ENCODE assay signal across 23 cellular contexts in genomic region chr16:4091638-4092037, GRCh38.
DNase-seq lines count a peak whose midpoint lies in the region; TF ChIP-seq lines count a peak whose summit lies in the region.
"Had no signal": no experiment of that assay in that cellular context is flagged by ENCODE, and none has a peak within 500 bp of the region (broad histone marks: within the 10 kb centered on the region; RNA-seq: fewer than 3 reads in every experiment).

No MANE protein-coding gene starts in this region.

- no peak overlapping the region for H3K4me3 ChIP-seq in coronary artery
- H3K4me3 ChIP-seq: dorsolateral prefrontal cortex, Peyer's patch had no signal

- DNase-seq in NCI-H1436 (lab: John Stamatoyannopoulos, UW): peak; percentile 53
- DNase-seq in NCI-H1436 treated with DMSO at 0.1 percent for 48 hours (lab: John Stamatoyannopoulos, UW): no peak
- DNase-seq in NCI-H187 (lab: John Stamatoyannopoulos, UW): peak; percentile 41 to 52
- peak; percentile 45 for DNase-seq in coronary artery (ENCODE audit: low spot score)
- DNase-seq in putamen (ENCODE audit: low spot score): peak; percentile 62
- no peak for DNase-seq in OCI-M1 (lab: John Stamatoyannopoulos, UW)
- no peak for DNase-seq in NCI-H446 treated with DMSO at 0.1 percent for 48 hours (lab: John Stamatoyannopoulos, UW)
- DNase-seq in NCI-H69 (lab: John Stamatoyannopoulos, UW): no peak
- DNase-seq: 8988T; activated CD8-positive, alpha-beta T cell treated with anti-CD3 and anti-CD28 coated beads, Interleukin-2, amount 10 ng/mL, durations not matched to agents 7 days and 5 days; activated naive CD8-positive, alpha-beta T cell treated with anti-CD3 and anti-CD28 coated beads, Interleukin-2, amount 50 U/mL, for 24 hours; BE2C; Calu3; dorsolateral prefrontal cortex; erythroblast; HCEC 1CT; KG1; naive thymus-derived CD4-positive, alpha-beta T cell; NCI-H1105 treated with DMSO at 0.1 percent for 48 hours; NCI-H774; Peyer's patch; posterior cingulate gyrus; stimulated activated CD4-positive, alpha-beta T cell treated with anti-CD3 and anti-CD28 coated beads, Interleukin-12 subunit alpha, Interleukin-12 subunit beta, amount 100 ng/mL, for 4 hours had no signal

- H3K27ac ChIP-seq in coronary artery: no peak overlapping the region
- H3K27ac ChIP-seq: dorsolateral prefrontal cortex, Peyer's patch had no signal

- no peak for TF ChIP-seq CTCF in coronary artery (IDR thresholded peaks at IDR 0.05)

Comparison
In these comparisons a context has a peak if more than half of its experiments do, and no peak if none do; other contexts are left out.
1. DNase-seq: peak in NCI-H1436 (single experiment), NCI-H187 (2 of 2), coronary artery (single experiment) and putamen (single experiment); none in NCI-H1436 treated with DMSO at 0.1 percent for 48 hours (single experiment), OCI-M1 (single experiment), NCI-H446 treated with DMSO at 0.1 percent for 48 hours (single experiment) and NCI-H69 (single experiment).